In genomic region chr17:82113941-82114340, GRCh38 we compare ENCODE assay signal across 17 cellular contexts.
"Had no signal": no experiment of that assay in that cellular context is flagged by ENCODE, and none has a peak within 500 bp of the region (broad histone marks: within the 10 kb centered on the region; RNA-seq: fewer than 3 reads in every experiment).

No MANE protein-coding gene starts in this region.

- H3K9me3 Mint-ChIP-seq: activated CD4-positive, alpha-beta memory T cell treated with anti-CD3 and anti-CD28 coated beads for 36 hours; activated naive CD4-positive, alpha-beta T cell treated with anti-CD3 and anti-CD28 coated beads for 36 hours; activated T-cell treated with anti-CD3 and anti-CD28 coated beads, Interleukin-2, amount 50 U/mL, for 72 hours; naive thymus-derived CD4-positive, alpha-beta T cell had no signal

- H3K4me1 ChIP-seq: gastroesophageal sphincter had no signal

- H3K9me3 ChIP-seq: gastroesophageal sphincter, upper lobe of right lung had no signal

- H3K36me3 ChIP-seq: cardiac muscle cell, upper lobe of right lung had no signal

- H3K27ac ChIP-seq: cardiac muscle cell, epithelial cell of prostate, gastroesophageal sphincter had no signal

- H3K4me3 ChIP-seq: cardiac muscle cell, gastroesophageal sphincter, upper lobe of right lung had no signal

- DNase-seq: activated CD4-positive, alpha-beta memory T cell treated with anti-CD3 and anti-CD28 coated beads for 36 hours; activated CD4-positive, alpha-beta T cell treated with anti-CD3 and anti-CD28 coated beads for 48 hours; activated effector memory CD4-positive, alpha-beta T cell treated with Interleukin-2 at 50 U/mL for 16 hours; activated naive CD4-positive, alpha-beta T cell treated with anti-CD3 and anti-CD28 coated beads for 36 hours; activated T-cell treated with anti-CD3 and anti-CD28 coated beads, Interleukin-2, amount 50 U/mL, for 72 hours; amygdala; cortex of kidney; head of caudate nucleus; naive thymus-derived CD4-positive, alpha-beta T cell; retina; stimulated activated CD4-positive, alpha-beta T cell treated with anti-CD3 and anti-CD28 coated beads, Interleukin-4, amount 100 ng/mL, for 24 hours; stimulated activated naive CD8-positive, alpha-beta T cell treated with anti-CD3 and anti-CD28 coated beads, Interleukin-15, Interleukin-2, amounts not matched to agents 100 U/mL and 50 U/mL, for 24 hours; T1000; upper lobe of right lung had no signal

- H3K36me3 Mint-ChIP-seq: activated CD4-positive, alpha-beta memory T cell treated with anti-CD3 and anti-CD28 coated beads for 36 hours had no signal

- H3K27me3 ChIP-seq: cardiac muscle cell, gastroesophageal sphincter, upper lobe of right lung had no signal

- H3K27me3 Mint-ChIP-seq: activated CD4-positive, alpha-beta memory T cell treated with anti-CD3 and anti-CD28 coated beads for 36 hours; naive thymus-derived CD4-positive, alpha-beta T cell had no signal

- H3K27ac Mint-ChIP-seq: activated CD4-positive, alpha-beta memory T cell treated with anti-CD3 and anti-CD28 coated beads for 36 hours; activated naive CD4-positive, alpha-beta T cell treated with anti-CD3 and anti-CD28 coated beads for 36 hours; activated T-cell treated with anti-CD3 and anti-CD28 coated beads, Interleukin-2, amount 50 U/mL, for 72 hours; naive thymus-derived CD4-positive, alpha-beta T cell had no signal

- H3K4me3 Mint-ChIP-seq: activated CD4-positive, alpha-beta memory T cell treated with anti-CD3 and anti-CD28 coated beads for 36 hours; activated naive CD4-positive, alpha-beta T cell treated with anti-CD3 and anti-CD28 coated beads for 36 hours; activated T-cell treated with anti-CD3 and anti-CD28 coated beads, Interleukin-2, amount 50 U/mL, for 72 hours; naive thymus-derived CD4-positive, alpha-beta T cell had no signal
